Comparison of ENCODE assay signal across 16 cellular contexts in genomic region chr17:77380411-77381184, GRCh38.
DNase-seq lines count a peak whose midpoint lies in the region; ATAC-seq and TF ChIP-seq lines count a peak whose summit lies in the region.
"Had no signal": no experiment of that assay in that cellular context is flagged by ENCODE, and none has a peak within 500 bp of the region (broad histone marks: within the 10 kb centered on the region; RNA-seq: fewer than 3 reads in every experiment).

No MANE protein-coding gene starts in this region.

- POLR2A ChIA-PET in PC-9 (lab: Charles Lee; ENCODE audit: unreplicated experiment) = no interaction called here

- H3K27ac Mint-ChIP-seq in brain (peak overlapping the region; percentile 49 to 87 (median 58)), nephron (peak overlapping the region; percentile 67 to 92 (median 89))
- H3K27ac Mint-ChIP-seq: activated CD8-positive, alpha-beta memory T cell treated with anti-CD3 and anti-CD28 coated beads, Interleukin-2, amount 10 ng/mL, durations not matched to agents 7 days and 5 days had no signal

- peaks cover 36% of the 10 kb centered on the region for H4K20me1 ChIP-seq in PC-9 (ENCODE audit: insufficient read depth)

- no peak overlapping the region for H3K4me2 ChIP-seq in PC-9

- no peaks in the 10 kb centered on the region for H3F3A ChIP-seq in PC-9 (ENCODE audit: insufficient read depth, low read depth)

- H3K27ac ChIP-seq in left ventricle myocardium inferior (replicated peaks) (peak overlapping the region; percentile 42), heart left ventricle (peak overlapping the region in 5 of 12 donors; percentile 14 to 96 (median 23)), vagina (peak overlapping the region; percentile 95), PC-9 (no peak overlapping the region)

- CTCF ChIA-PET in PC-9 (lab: Charles Lee) = no interaction called here

- H3K4me1 ChIP-seq in left ventricle myocardium inferior (peaks cover 100% of the 10 kb centered on the region), heart left ventricle (peaks cover 39 to 100% (median 93%) of the 10 kb centered on the region in 12 donors), vagina (peaks cover 100% of the 10 kb centered on the region), PC-9 (replicated peaks; ENCODE audit: insufficient read depth) (no peaks in the 10 kb centered on the region)

- TF ChIP-seq POLR2A in heart left ventricle (IDR thresholded peaks at IDR 0.05) (no peak), vagina (IDR thresholded peaks at IDR 0.05) (no peak)

- H3K4me3 ChIP-seq in left ventricle myocardium inferior (no peak overlapping the region), heart left ventricle (no peak overlapping the region), vagina (no peak overlapping the region), PC-9 (no peak overlapping the region)

- H3K9me3 Mint-ChIP-seq in brain (no peaks in the 10 kb centered on the region), nephron (no peaks in the 10 kb centered on the region)
- H3K9me3 Mint-ChIP-seq: natural killer cell treated with Interleukin-12 subunit alpha and Interleukin-12 subunit beta and Interleukin-15 and Interleukin-18, amount 100 ng/mL, for 72 hours had no signal

- no peak overlapping the region for H2AFZ ChIP-seq in PC-9

- BruUV-seq in PC-9 (replicated peaks; lab: Mats Ljungman, UMichigan) = no TSS peak

- H3K4me3 Mint-ChIP-seq in brain (peak overlapping the region in 2 of 5 experiments; percentile 10 to 40), nephron (peak overlapping the region in 2 of 3 experiments; percentile 27 to 50)
- H3K4me3 Mint-ChIP-seq: activated CD8-positive, alpha-beta memory T cell treated with anti-CD3 and anti-CD28 coated beads, Interleukin-2, amount 10 ng/mL, durations not matched to agents 7 days and 5 days; natural killer cell treated with Interleukin-12 subunit alpha and Interleukin-12 subunit beta and Interleukin-15 and Interleukin-18, amount 100 ng/mL, for 72 hours had no signal

- H3K36me3 ChIP-seq in left ventricle myocardium inferior (no peaks in the 10 kb centered on the region), heart left ventricle (no peaks in the 10 kb centered on the region), vagina (no peaks in the 10 kb centered on the region), PC-9 (ENCODE audit: low read depth) (no peaks in the 10 kb centered on the region)

- H3K36me3 Mint-ChIP-seq in brain = peaks cover 3% of the 10 kb centered on the region
- H3K36me3 Mint-ChIP-seq in nephron (ENCODE audit: low read depth) = no peaks in the 10 kb centered on the region
- H3K36me3 Mint-ChIP-seq: activated naive CD8-positive, alpha-beta T cell; natural killer cell treated with Interleukin-12 subunit alpha and Interleukin-12 subunit beta and Interleukin-15 and Interleukin-18, amount 100 ng/mL, for 72 hours had no signal

- intact Hi-C loops in left ventricle myocardium inferior (cut with micrococcal nuclease) (no loop called here), heart left ventricle (cut with DNase I) (no loop called here), vagina (cut with DNase I) (no loop called here), PC-9 (cut with micrococcal nuclease; ENCODE audit: unreplicated experiment) (no loop called here)

- H3K4me1 Mint-ChIP-seq in brain (peaks cover 97% of the 10 kb centered on the region), nephron (peaks cover 86% of the 10 kb centered on the region)

- H3K27me3 Mint-ChIP-seq in brain (no peaks in the 10 kb centered on the region), nephron (ENCODE audit: low read depth) (no peaks in the 10 kb centered on the region)
- H3K27me3 Mint-ChIP-seq: activated CD8-positive, alpha-beta memory T cell treated with anti-CD3 and anti-CD28 coated beads, Interleukin-2, amount 10 ng/mL, durations not matched to agents 7 days and 5 days; activated naive CD8-positive, alpha-beta T cell; natural killer cell treated with Interleukin-12 subunit alpha and Interleukin-12 subunit beta and Interleukin-15 and Interleukin-18, amount 100 ng/mL, for 72 hours had no signal

- no peaks in the 10 kb centered on the region for H3K27me3 ChIP-seq in left ventricle myocardium inferior (ENCODE audit: low read depth)
- no peaks in the 10 kb centered on the region for H3K27me3 ChIP-seq in heart left ventricle
- no peaks in the 10 kb centered on the region for H3K27me3 ChIP-seq in vagina
- no peaks in the 10 kb centered on the region for H3K27me3 ChIP-seq in PC-9 (ENCODE audit: insufficient read depth, low read depth)

- TF ChIP-seq CTCF in left ventricle myocardium inferior (IDR thresholded peaks at IDR 0.05; ENCODE audit: borderline replicate concordance) = no peak
- TF ChIP-seq CTCF in heart left ventricle (IDR thresholded peaks at IDR 0.05) = no peak
- no peak for TF ChIP-seq CTCF in brain (conservative IDR thresholded peaks at IDR 0.05)
- no peak for TF ChIP-seq CTCF in nephron (IDR thresholded peaks at IDR 0.05; ENCODE audit: unreplicated experiment in 3 of 3)
- TF ChIP-seq CTCF in vagina (IDR thresholded peaks at IDR 0.05) = no peak
- TF ChIP-seq CTCF in PC-9 (conservative IDR thresholded peaks at IDR 0.05) = no peak

- 87 to 94% (median 88%) methylated on average over 8 to 10 of the region's 10 CpGs for WGBS in heart left ventricle, 4 donors

- DNase-seq in left ventricle myocardium inferior (no peak), heart left ventricle (no peak), vagina (ENCODE audit: extremely low spot score in 2 of 2) (no peak), PC-9 (no peak)
- DNase-seq in activated T-cell treated with anti-CD3 and anti-CD28 coated beads, Interleukin-2, amount 50 U/mL, for 1 hour = no peak
- DNase-seq: activated CD8-positive, alpha-beta memory T cell treated with anti-CD3 and anti-CD28 coated beads, Interleukin-2, amount 10 ng/mL, durations not matched to agents 7 days and 5 days; GOT3; NCI-H226; stimulated activated CD4-positive, alpha-beta T cell treated with anti-CD3 and anti-CD28 coated beads, Interleukin-4, amount 100 ng/mL, for 4 hours had no signal

- peaks cover 10% of the 10 kb centered on the region; the same call in 1 of the 2 replicates for H3K79me2 ChIP-seq in PC-9 (ENCODE audit: low read depth)

- H3K9me3 ChIP-seq in left ventricle myocardium inferior (replicated peaks) (no peaks in the 10 kb centered on the region), heart left ventricle (no peaks in the 10 kb centered on the region), vagina (no peaks in the 10 kb centered on the region), PC-9 (ENCODE audit: insufficient read depth, low read depth) (no peaks in the 10 kb centered on the region)

- ATAC-seq in heart left ventricle = no peak
- ATAC-seq in GM18498 (IDR thresholded peaks at IDR 0.05; ENCODE audit: unreplicated experiment) = no peak
- ATAC-seq: activated CD8-positive, alpha-beta memory T cell treated with anti-CD3 and anti-CD28 coated beads, Interleukin-2, amount 10 ng/mL, durations not matched to agents 7 days and 5 days; natural killer cell treated with Interleukin-12 subunit alpha and Interleukin-12 subunit beta and Interleukin-15 and Interleukin-18, amount 100 ng/mL, for 72 hours; sciatic nerve; SK-N-SH treated with all-trans-retinoic acid at 6 μM for 48 hours had no signal

- no peaks in the 10 kb centered on the region for H3K9me2 ChIP-seq in PC-9 (ENCODE audit: insufficient read depth)
